In genomic region chr5:172659909-172660628, GRCh38 we compare ENCODE assay signal across 9 cellular contexts. TPM values are rescaled to one million over a fixed set of nuclear protein-coding genes. Genes with fewer than 3 reads are reported as not detected.
DNase-seq lines count a peak whose midpoint lies in the region; ATAC-seq, FAIRE-seq and TF ChIP-seq lines count a peak whose summit lies in the region.
"Had no signal": no experiment of that assay in that cellular context is flagged by ENCODE, and none has a peak within 500 bp of the region (broad histone marks: within the 10 kb centered on the region; RNA-seq: fewer than 3 reads in every experiment).

No MANE protein-coding gene starts in this region.

- H3K9me3 ChIP-seq in SJSA1 (replicated peaks) (peaks cover 4% of the 10 kb centered on the region; the same call in 1 of the 2 replicates), T-helper 17 cell (ENCODE audit: control insufficient read depth, low read length, poor library complexity, severe bottlenecking) (no peaks in the 10 kb centered on the region)

- H3K27ac ChIP-seq in SJSA1 = peak overlapping the region; percentile 84
- H3K27ac ChIP-seq: KMS-11 had no signal

- peaks cover 57% of the 10 kb centered on the region for H3K4me1 Mint-ChIP-seq in nephron progenitor cell
- H3K4me1 Mint-ChIP-seq in immature natural killer cell = no peaks in the 10 kb centered on the region
- H3K4me1 Mint-ChIP-seq in T-helper 17 cell = no peaks in the 10 kb centered on the region

- no peak for TF ChIP-seq POLR2A in GM12891 (IDR thresholded peaks at IDR 0.05; ENCODE audit: low read depth, low read length)

- H3K36me3 ChIP-seq in SJSA1 = peaks cover 15% of the 10 kb centered on the region; the same call in 1 of the 2 replicates

- H3K4me1 ChIP-seq in SJSA1 (replicated peaks) = peaks cover 31% of the 10 kb centered on the region

- H3K4me3 Mint-ChIP-seq in nephron progenitor cell = peak overlapping the region; percentile 18
- H3K4me3 Mint-ChIP-seq in immature natural killer cell = no peak overlapping the region
- H3K4me3 Mint-ChIP-seq in T-helper 17 cell = no peak overlapping the region

- no peak for ATAC-seq in T-helper 17 cell
- ATAC-seq in GM18858 (IDR thresholded peaks at IDR 0.05; ENCODE audit: unreplicated experiment) = no peak

- TF ChIP-seq CTCF in nephron progenitor cell (IDR thresholded peaks at IDR 0.05) = no peak

- H3K27me3 ChIP-seq in SJSA1 (replicated peaks) = no peaks in the 10 kb centered on the region

- no peak for DNase-seq in GM12891 (ENCODE audit: insufficient read length, low spot score)
- peak; percentile 91 to 94 for DNase-seq in SJSA1 (ENCODE audit: low read depth in 1 of 2, low spot score in 2 of 2)
- peak; percentile 66 for DNase-seq in fibroblast of peridontal ligament (ENCODE audit: extremely low read depth)
- DNase-seq in nephron progenitor cell = peak; percentile 63
- no peak for DNase-seq in immature natural killer cell
- DNase-seq in T-helper 17 cell = no peak
- DNase-seq in GM19240 (ENCODE audit: insufficient read length, low spot score) = no peak

- H3K4me3 ChIP-seq in SJSA1 = no peak overlapping the region

- peak overlapping the region; percentile 98 for H3K27ac Mint-ChIP-seq in nephron progenitor cell
- no peak overlapping the region for H3K27ac Mint-ChIP-seq in immature natural killer cell
- no peak overlapping the region for H3K27ac Mint-ChIP-seq in T-helper 17 cell

- H3K9me3 Mint-ChIP-seq in nephron progenitor cell (peaks cover 20% of the 10 kb centered on the region), immature natural killer cell (peaks cover 0 to 11% (median 1%) of the 10 kb centered on the region in 6 donors)

- H3K36me3 Mint-ChIP-seq in nephron progenitor cell (ENCODE audit: low read depth) = peaks cover 15% of the 10 kb centered on the region
- H3K36me3 Mint-ChIP-seq in immature natural killer cell = peaks cover 0 to 7% (median 0%) of the 10 kb centered on the region in 3 donors
- H3K36me3 Mint-ChIP-seq in T-helper 17 cell (ENCODE audit: low read depth) = peaks cover 2% of the 10 kb centered on the region

- no peak for FAIRE-seq in GM12891 (lab: Jason Lieb, UNC)

- H3K27me3 Mint-ChIP-seq in nephron progenitor cell (ENCODE audit: low read depth, poor library complexity) = peaks cover 4% of the 10 kb centered on the region
- peaks cover 1 to 2% (median 1%) of the 10 kb centered on the region in 3 donors for H3K27me3 Mint-ChIP-seq in immature natural killer cell (ENCODE audit: low read depth in 3 of 3)
- H3K27me3 Mint-ChIP-seq in T-helper 17 cell = no peaks in the 10 kb centered on the region

TF ChIP-seq in GM12891, 5 proteins besides CTCF, POLR2A, EP300 and RAD21:
- 0 out of 2 replicates have a peak, but pooled peaks have one; percentile 4 for TF ChIP-seq SPI1 (IDR thresholded peaks at IDR 0.05; ENCODE audit: low read depth, low read length)
- no peak for TF ChIP-seq POLR2AphosphoS5 (IDR thresholded peaks at IDR 0.05; ENCODE audit: low read depth, low read length)

RNA-seq across cellular contexts. Expression of gene NEURL1B, which starts 19.0 kb away (rescaled TPM):
- polyA plus RNA-seq in GM12891 (2012; ENCODE audit: low read depth, missing spikeins) = 0.30 TPM
- 7.4 and 15.4 TPM in 2 replicates for total RNA-seq in SJSA1 (2014; rRNA removed; shearing (Covaris generic))
- polyA plus RNA-seq in immature natural killer cell = under 1 TPM in 1 of 3 donors, not detected in 2; 0.09 TPM
- under 1 TPM; 0.07 to 0.23 TPM for total RNA-seq in T-helper 17 cell

Comparison
In these comparisons a context has a peak if more than half of its experiments do, and no peak if none do; other contexts are left out.
1. DNase-seq: peak in SJSA1 (2 of 2), fibroblast of peridontal ligament (single experiment) and nephron progenitor cell (single experiment); none in GM12891 (single experiment), immature natural killer cell (0 of 3), T-helper 17 cell (0 of 3) and GM19240 (single experiment).